In the genomic region with DNA sequence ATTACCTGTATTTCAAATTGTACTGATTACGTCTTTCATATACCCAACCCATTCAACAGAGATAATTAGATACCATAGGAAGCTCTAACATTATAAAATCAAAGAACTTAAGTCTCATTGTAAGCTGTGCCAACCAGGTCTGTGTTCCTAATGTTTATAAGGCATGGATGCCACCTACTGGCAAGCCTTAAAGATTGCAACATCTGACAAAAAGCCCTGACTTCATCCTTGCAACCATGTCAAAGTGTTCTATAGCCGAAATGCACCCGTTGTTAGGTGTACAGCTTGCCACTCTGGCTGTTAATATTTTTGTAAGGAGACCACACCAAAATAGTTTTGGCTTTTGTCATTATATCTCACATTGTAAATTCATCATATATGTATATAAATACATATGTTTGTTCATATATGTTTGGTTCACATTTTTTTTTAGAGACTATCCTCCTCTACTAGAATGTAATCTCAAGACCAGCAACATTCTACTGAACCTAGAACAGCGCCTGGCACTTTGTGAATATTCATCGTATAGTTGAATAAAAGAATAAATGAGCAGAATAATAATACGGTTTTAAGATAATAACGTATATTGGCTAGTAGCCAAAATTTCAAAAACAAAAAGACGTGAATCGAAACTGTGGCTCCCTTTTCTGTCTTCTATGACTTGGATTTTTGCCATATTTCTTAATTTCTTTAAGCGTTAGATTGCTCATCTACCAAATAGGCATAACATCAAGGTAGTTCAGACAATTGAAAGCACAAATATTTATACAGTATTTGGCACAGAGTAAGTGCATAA, we compare ENCODE assay signal across 8 cellular contexts.
DNase-seq lines count a peak whose midpoint lies in the region; FAIRE-seq and TF ChIP-seq lines count a peak whose summit lies in the region.

No MANE protein-coding gene starts in this region.

- 13 to 40% (median 16%) methylated on average over 10 of the region's 10 CpGs for WGBS in small intestine, 3 donors

- H3K27ac ChIP-seq in right atrium auricular region (no peak overlapping the region), small intestine (ENCODE audit: low read depth in 1 of 2, low read length in 1 of 2) (no peak overlapping the region)

- TF ChIP-seq CTCF in right atrium auricular region (IDR thresholded peaks at IDR 0.05), result peak; percentile 61 to 76

- FAIRE-seq in small intestine (lab: Jason Lieb, UNC), result no peak

- H3K4me3 ChIP-seq in H7 (ENCODE audit: insufficient read depth, low read depth, low read length), result no peak overlapping the region
- H3K4me3 ChIP-seq in right atrium auricular region, result no peak overlapping the region
- no peak overlapping the region for H3K4me3 ChIP-seq in small intestine (ENCODE audit: low read depth in 1 of 2, low read length in 2 of 2)

- no peaks in the 10 kb centered on the region for H3K36me3 ChIP-seq in H7 (replicated peaks; ENCODE audit: control insufficient read depth, insufficient read depth, low read length)
- no peaks in the 10 kb centered on the region for H3K36me3 ChIP-seq in right atrium auricular region
- H3K36me3 ChIP-seq in small intestine (ENCODE audit: control insufficient read depth in 2 of 2, insufficient read depth in 2 of 2, low read length in 2 of 2), result no peaks in the 10 kb centered on the region

- H3K4me1 ChIP-seq in right atrium auricular region (no peaks in the 10 kb centered on the region), small intestine (ENCODE audit: control insufficient read depth in 2 of 2, insufficient read depth in 1 of 2, low read depth in 1 of 2, low read length in 1 of 2) (no peaks in the 10 kb centered on the region)

- DNase-seq in stimulated activated naive CD4-positive, alpha-beta T cell (lab: John Stamatoyannopoulos, UW), result peak in 5 of 6 experiments; percentile 3 to 52 (median 21)
- no peak for DNase-seq in stimulated activated naive CD4-positive, alpha-beta T cell treated with Interleukin-2 at 50 U/mL for 16 hours (lab: John Stamatoyannopoulos, UW)
- DNase-seq in H7 (peak; percentile 53), LHCN-M2 (ENCODE audit: low read depth) (peak; percentile 74), OCI-M1 (lab: John Stamatoyannopoulos, UW) (peak; percentile 79), amniotic stem cell (lab: John Stamatoyannopoulos, UW) (peak; percentile 57), right atrium auricular region (ENCODE audit: low spot score) (no peak), small intestine (peak; percentile 72)

- H3K27me3 ChIP-seq in H7 (ENCODE audit: control insufficient read depth, insufficient read depth, low read length), result no peaks in the 10 kb centered on the region
- H3K27me3 ChIP-seq in right atrium auricular region, result no peaks in the 10 kb centered on the region
- H3K27me3 ChIP-seq in small intestine (ENCODE audit: control insufficient read depth in 2 of 2, insufficient read depth in 2 of 2, low read length in 2 of 2), result no peaks in the 10 kb centered on the region

- H3K9me3 ChIP-seq in right atrium auricular region (no peaks in the 10 kb centered on the region), small intestine (ENCODE audit: control insufficient read depth, low read depth) (no peaks in the 10 kb centered on the region)

Comparison
In these comparisons a context has a peak if more than half of its experiments do, and no peak if none do; other contexts are left out.
1. DNase-seq: peak in stimulated activated naive CD4-positive, alpha-beta T cell (5 of 6), H7 (single experiment), LHCN-M2 (single experiment), OCI-M1 (single experiment), amniotic stem cell (single experiment) and small intestine (single experiment); none in stimulated activated naive CD4-positive, alpha-beta T cell treated with Interleukin-2 at 50 U/mL for 16 hours (single experiment) and right atrium auricular region (single experiment).